2 cellular contexts compared by ENCODE assay signal in the genomic region with DNA sequence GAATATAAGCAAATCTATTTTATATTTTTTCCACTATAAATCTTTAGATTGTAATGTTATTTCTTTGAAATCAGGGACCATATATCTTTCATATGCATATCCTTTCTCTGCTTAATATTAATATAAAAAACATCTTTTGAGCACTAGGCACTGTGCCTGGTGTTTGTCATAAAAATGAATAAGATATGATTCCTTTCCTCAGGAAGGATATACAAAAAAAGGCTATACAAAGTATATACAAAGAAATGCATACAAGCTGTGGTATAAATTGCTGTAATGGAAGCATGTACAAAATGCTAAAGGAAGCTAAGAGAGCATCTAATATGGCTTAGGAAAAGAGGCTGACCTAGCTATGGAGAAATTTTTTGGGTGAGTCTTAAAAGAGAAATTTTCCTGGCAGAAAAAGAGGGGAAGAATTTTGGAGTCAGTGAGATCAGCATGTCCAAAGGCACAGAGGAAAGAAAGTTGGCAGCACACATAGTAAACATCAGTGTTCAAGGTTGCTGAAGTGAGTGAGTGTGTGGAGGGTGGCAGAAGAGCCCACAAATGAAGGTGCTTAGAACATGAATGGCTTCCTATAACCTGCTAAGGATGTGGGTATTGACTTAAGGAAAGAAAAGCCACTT.
TF ChIP-seq lines count a peak whose summit lies in the region.

No MANE protein-coding gene starts in this region.

TF ChIP-seq in SK-N-SH, 30 proteins besides CTCF, POLR2A, EP300 and RAD21 (continued from another document):
- TF ChIP-seq, protein P1, sequence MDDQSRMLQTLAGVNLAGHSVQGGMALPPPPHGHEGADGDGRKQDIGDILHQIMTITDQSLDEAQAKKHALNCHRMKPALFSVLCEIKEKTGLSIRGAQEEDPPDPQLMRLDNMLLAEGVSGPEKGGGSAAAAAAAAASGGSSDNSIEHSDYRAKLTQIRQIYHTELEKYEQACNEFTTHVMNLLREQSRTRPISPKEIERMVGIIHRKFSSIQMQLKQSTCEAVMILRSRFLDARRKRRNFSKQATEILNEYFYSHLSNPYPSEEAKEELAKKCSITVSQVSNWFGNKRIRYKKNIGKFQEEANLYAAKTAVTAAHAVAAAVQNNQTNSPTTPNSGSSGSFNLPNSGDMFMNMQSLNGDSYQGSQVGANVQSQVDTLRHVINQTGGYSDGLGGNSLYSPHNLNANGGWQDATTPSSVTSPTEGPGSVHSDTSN (IDR thresholded peaks at IDR 0.05) = no peak
- TF ChIP-seq, protein P2, sequence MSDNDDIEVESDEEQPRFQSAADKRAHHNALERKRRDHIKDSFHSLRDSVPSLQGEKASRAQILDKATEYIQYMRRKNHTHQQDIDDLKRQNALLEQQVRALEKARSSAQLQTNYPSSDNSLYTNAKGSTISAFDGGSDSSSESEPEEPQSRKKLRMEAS (IDR thresholded peaks at IDR 0.05; ENCODE audit: low read depth) = no peak
- TF ChIP-seq TAF1 (IDR thresholded peaks at IDR 0.05; ENCODE audit: borderline replicate concordance, low read depth, low read length) = no peak
- TF ChIP-seq JUND (IDR thresholded peaks at IDR 0.05) = no peak
- no peak for TF ChIP-seq MEF2A (IDR thresholded peaks at IDR 0.05; ENCODE audit: borderline replicate concordance, low read depth)

TF ChIP-seq in SK-N-SH treated with all-trans-retinoic acid at 6 μM for 48 hours, 23 proteins besides CTCF, POLR2A, EP300 and RAD21 (continued from another document):
- TF ChIP-seq, protein P3, sequence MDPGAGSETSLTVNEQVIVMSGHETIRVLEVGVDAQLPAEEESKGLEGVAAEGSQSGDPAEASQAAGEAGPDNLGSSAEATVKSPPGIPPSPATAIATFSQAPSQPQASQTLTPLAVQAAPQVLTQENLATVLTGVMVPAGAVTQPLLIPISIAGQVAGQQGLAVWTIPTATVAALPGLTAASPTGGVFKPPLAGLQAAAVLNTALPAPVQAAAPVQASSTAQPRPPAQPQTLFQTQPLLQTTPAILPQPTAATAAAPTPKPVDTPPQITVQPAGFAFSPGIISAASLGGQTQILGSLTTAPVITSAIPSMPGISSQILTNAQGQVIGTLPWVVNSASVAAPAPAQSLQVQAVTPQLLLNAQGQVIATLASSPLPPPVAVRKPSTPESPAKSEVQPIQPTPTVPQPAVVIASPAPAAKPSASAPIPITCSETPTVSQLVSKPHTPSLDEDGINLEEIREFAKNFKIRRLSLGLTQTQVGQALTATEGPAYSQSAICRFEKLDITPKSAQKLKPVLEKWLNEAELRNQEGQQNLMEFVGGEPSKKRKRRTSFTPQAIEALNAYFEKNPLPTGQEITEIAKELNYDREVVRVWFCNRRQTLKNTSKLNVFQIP (CRISPR knock-in tag; IDR thresholded peaks at IDR 0.05; ENCODE audit: borderline replicate concordance, low read depth) = no peak
- TF ChIP-seq ZNF8 (CRISPR knock-in tag; IDR thresholded peaks at IDR 0.05) = no peak
- TF ChIP-seq GLIS3 (CRISPR knock-in tag; IDR thresholded peaks at IDR 0.05) = no peak
- no peak for TF ChIP-seq ISL1 (CRISPR knock-in tag; IDR thresholded peaks at IDR 0.05)
- TF ChIP-seq CSRNP3 (CRISPR knock-in tag; IDR thresholded peaks at IDR 0.05) = no peak
- TF ChIP-seq, protein P4, sequence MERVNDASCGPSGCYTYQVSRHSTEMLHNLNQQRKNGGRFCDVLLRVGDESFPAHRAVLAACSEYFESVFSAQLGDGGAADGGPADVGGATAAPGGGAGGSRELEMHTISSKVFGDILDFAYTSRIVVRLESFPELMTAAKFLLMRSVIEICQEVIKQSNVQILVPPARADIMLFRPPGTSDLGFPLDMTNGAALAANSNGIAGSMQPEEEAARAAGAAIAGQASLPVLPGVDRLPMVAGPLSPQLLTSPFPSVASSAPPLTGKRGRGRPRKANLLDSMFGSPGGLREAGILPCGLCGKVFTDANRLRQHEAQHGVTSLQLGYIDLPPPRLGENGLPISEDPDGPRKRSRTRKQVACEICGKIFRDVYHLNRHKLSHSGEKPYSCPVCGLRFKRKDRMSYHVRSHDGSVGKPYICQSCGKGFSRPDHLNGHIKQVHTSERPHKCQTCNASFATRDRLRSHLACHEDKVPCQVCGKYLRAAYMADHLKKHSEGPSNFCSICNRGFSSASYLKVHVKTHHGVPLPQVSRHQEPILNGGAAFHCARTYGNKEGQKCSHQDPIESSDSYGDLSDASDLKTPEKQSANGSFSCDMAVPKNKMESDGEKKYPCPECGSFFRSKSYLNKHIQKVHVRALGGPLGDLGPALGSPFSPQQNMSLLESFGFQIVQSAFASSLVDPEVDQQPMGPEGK (CRISPR knock-in tag; IDR thresholded peaks at IDR 0.05; ENCODE audit: borderline replicate concordance) = no peak
- no peak for TF ChIP-seq ARNTL (CRISPR knock-in tag; IDR thresholded peaks at IDR 0.05; ENCODE audit: borderline replicate concordance, low read depth)
